In genomic region chr4:929096-929765, GRCh38 we compare ENCODE assay signal across 13 cellular contexts. TPM values are rescaled to one million over a fixed set of nuclear protein-coding genes. Genes with fewer than 3 reads are reported as not detected.
A peak's percentile ranks its signal among the peaks of the same experiment; 100 is the strongest.
DNase-seq lines count a peak whose midpoint lies in the region; ATAC-seq and TF ChIP-seq lines count a peak whose summit lies in the region.
"Had no signal": no experiment of that assay in that cellular context is flagged by ENCODE, and none has a peak within 500 bp of the region (broad histone marks: within the 10 kb centered on the region; RNA-seq: fewer than 3 reads in every experiment).

No MANE protein-coding gene starts in this region.

- H3K9me2 ChIP-seq in SU-DHL-6 (replicated peaks; ENCODE audit: insufficient read depth, low read length), result no peaks in the 10 kb centered on the region

- H3K4me3 Mint-ChIP-seq in activated naive CD4-positive, alpha-beta T cell treated with anti-CD3 and anti-CD28 coated beads, Interleukin-2, amount 50 U/mL, for 24 hours, result peak overlapping the region; percentile 33

- no peak overlapping the region for H3K4me3 ChIP-seq in SU-DHL-6 (ENCODE audit: insufficient read depth, low read length, poor library complexity, severe bottlenecking)
- no peak overlapping the region for H3K4me3 ChIP-seq in transverse colon
- H3K4me3 ChIP-seq in Peyer's patch, result no peak overlapping the region
- H3K4me3 ChIP-seq in smooth muscle cell, result no peak overlapping the region
- H3K4me3 ChIP-seq: SJCRH30 had no signal

- H3K79me2 ChIP-seq in SU-DHL-6 (ENCODE audit: insufficient read depth, low read length), result peaks cover 64% of the 10 kb centered on the region
- H3K79me2 ChIP-seq in smooth muscle cell (ENCODE audit: low read depth), result peaks cover 82% of the 10 kb centered on the region

- no peak overlapping the region for H3K27ac Mint-ChIP-seq in activated naive CD4-positive, alpha-beta T cell treated with anti-CD3 and anti-CD28 coated beads, Interleukin-2, amount 50 U/mL, for 24 hours
- H3K27ac Mint-ChIP-seq in activated naive CD4-positive, alpha-beta T cell treated with anti-CD3 and anti-CD28 coated beads, Interleukin-2, amount 50 U/mL, for 72 hours, result peak overlapping the region in 1 of 2 donors; percentile 50

- WGBS in transverse colon (ENCODE audit: low coverage in 1 of 2), 2 donors, result 57 to 87% methylated on average over 1 to 17 of the region's 17 CpGs
- WGBS in smooth muscle cell (ENCODE audit: low lambda C conversion rate), result 97% methylated on average over 17 of the region's 17 CpGs

- H3K4me1 Mint-ChIP-seq in activated naive CD4-positive, alpha-beta T cell treated with anti-CD3 and anti-CD28 coated beads, Interleukin-2, amount 50 U/mL, for 24 hours, result peaks cover 59% of the 10 kb centered on the region

- H3K4me2 ChIP-seq in SU-DHL-6 (ENCODE audit: low read depth, low read length, poor library complexity, severe bottlenecking) (peak overlapping the region; percentile 71), smooth muscle cell (no peak overlapping the region)

- no peaks in the 10 kb centered on the region for H3K9me3 ChIP-seq in SU-DHL-6 (ENCODE audit: insufficient read depth, low read length)
- no peaks in the 10 kb centered on the region for H3K9me3 ChIP-seq in transverse colon
- H3K9me3 ChIP-seq in Peyer's patch, result no peaks in the 10 kb centered on the region
- no peaks in the 10 kb centered on the region for H3K9me3 ChIP-seq in smooth muscle cell (replicated peaks; ENCODE audit: low read depth)
- H3K9me3 ChIP-seq: prostate gland, SJCRH30 had no signal

- H3K4me1 ChIP-seq in transverse colon (peaks cover 17 to 63% (median 36%) of the 10 kb centered on the region in 4 donors), Peyer's patch (peaks cover 4 to 41% (median 13%) of the 10 kb centered on the region in 4 donors), smooth muscle cell (ENCODE audit: low read depth) (peaks cover 14% of the 10 kb centered on the region)

- H3K27ac ChIP-seq in SU-DHL-6 (ENCODE audit: low read depth, low read length), result no peak overlapping the region
- H3K27ac ChIP-seq in transverse colon, result peak overlapping the region in 3 of 4 donors; percentile 92 to 95 (median 93)
- H3K27ac ChIP-seq in Peyer's patch, result no peak overlapping the region
- H3K27ac ChIP-seq in smooth muscle cell (ENCODE audit: low read depth), result no peak overlapping the region
- H3K27ac ChIP-seq: prostate gland, SJCRH30 had no signal

- in situ Hi-C loops in transverse colon (cut with MboI; ENCODE audit: low pct_ligation_motif_present in 1 of 4, low pct_unique_long_range_greater_than_20kb in 1 of 4, low sequenced_read_pairs in 3 of 4), result no loop called here

- intact Hi-C loops in transverse colon (cut with DNase I; ENCODE audit: low total_unique reads), result no loop called here

- H4K20me1 ChIP-seq in SU-DHL-6 (ENCODE audit: low read depth, low read length), result peaks cover 8% of the 10 kb centered on the region; the same call in 1 of the 2 replicates
- H4K20me1 ChIP-seq in smooth muscle cell (ENCODE audit: low read depth), result peaks cover 60% of the 10 kb centered on the region

- no peak for DNase-seq in activated naive CD4-positive, alpha-beta T cell treated with anti-CD3 and anti-CD28 coated beads, Interleukin-2, amount 50 U/mL, for 72 hours (ENCODE audit: low spot score in 2 of 2)
- peak; percentile 32 for DNase-seq in islet precursor cell
- no peak for DNase-seq in transverse colon
- no peak for DNase-seq in Peyer's patch
- no peak for DNase-seq in smooth muscle cell (lab: John Stamatoyannopoulos, UW; ENCODE audit: unreplicated experiment)
- DNase-seq: NCI-H1436, NCI-H2227 treated with DMSO at 0.1 percent for 48 hours, SJCRH30 had no signal

- no peak for TF ChIP-seq EP300 in transverse colon (IDR thresholded peaks at IDR 0.05; ENCODE audit: low read depth)

- H3K36me3 ChIP-seq in SU-DHL-6 (ENCODE audit: low read length), result no peaks in the 10 kb centered on the region
- no peaks in the 10 kb centered on the region for H3K36me3 ChIP-seq in transverse colon
- H3K36me3 ChIP-seq in Peyer's patch, result no peaks in the 10 kb centered on the region
- H3K36me3 ChIP-seq in smooth muscle cell (ENCODE audit: low read depth), result no peaks in the 10 kb centered on the region
- H3K36me3 ChIP-seq: prostate gland had no signal

- H3K27me3 ChIP-seq in SU-DHL-6 (ENCODE audit: low read length) (no peaks in the 10 kb centered on the region), transverse colon (no peaks in the 10 kb centered on the region), Peyer's patch (no peaks in the 10 kb centered on the region), smooth muscle cell (ENCODE audit: low read depth) (no peaks in the 10 kb centered on the region)
- H3K27me3 ChIP-seq: SJCRH30 had no signal

- ATAC-seq in activated naive CD4-positive, alpha-beta T cell treated with anti-CD3 and anti-CD28 coated beads, Interleukin-2, amount 50 U/mL, for 72 hours, result no peak
- no peak for ATAC-seq in GM18858 (IDR thresholded peaks at IDR 0.05; ENCODE audit: unreplicated experiment)
- ATAC-seq: left lobe of liver had no signal

- H3K9ac ChIP-seq in SU-DHL-6 (ENCODE audit: low read length) (no peak overlapping the region), smooth muscle cell (ENCODE audit: low read depth) (no peak overlapping the region)

- no peak overlapping the region for H2AFZ ChIP-seq in SU-DHL-6 (ENCODE audit: low read depth, low read length, severe bottlenecking)
- H2AFZ ChIP-seq in smooth muscle cell (ENCODE audit: low read depth), result no peak overlapping the region

- H3K9me3 Mint-ChIP-seq in activated naive CD4-positive, alpha-beta T cell treated with anti-CD3 and anti-CD28 coated beads, Interleukin-2, amount 50 U/mL, for 24 hours, result no peaks in the 10 kb centered on the region
- no peaks in the 10 kb centered on the region for H3K9me3 Mint-ChIP-seq in activated naive CD4-positive, alpha-beta T cell treated with anti-CD3 and anti-CD28 coated beads, Interleukin-2, amount 50 U/mL, for 72 hours

- no peaks in the 10 kb centered on the region for H3K27me3 Mint-ChIP-seq in activated naive CD4-positive, alpha-beta T cell treated with anti-CD3 and anti-CD28 coated beads, Interleukin-2, amount 50 U/mL, for 24 hours

- H3F3A ChIP-seq in SU-DHL-6 (ENCODE audit: insufficient read depth), result peaks cover 13% of the 10 kb centered on the region; the same call in 1 of the 2 replicates
- H3F3A ChIP-seq in smooth muscle cell (ENCODE audit: low read depth), result no peaks in the 10 kb centered on the region

- TF ChIP-seq CTCF in SU-DHL-6 (IDR thresholded peaks at IDR 0.05; ENCODE audit: insufficient read depth, low read length, poor library complexity, severe bottlenecking) (no peak), transverse colon (IDR thresholded peaks at IDR 0.05) (no peak), Peyer's patch (IDR thresholded peaks at IDR 0.05) (no peak), smooth muscle cell (IDR thresholded peaks at IDR 0.05; ENCODE audit: borderline replicate concordance, insufficient read depth, poor library complexity, severe bottlenecking) (no peak)

- TF ChIP-seq POLR2A in transverse colon (IDR thresholded peaks at IDR 0.05), result no peak
- no peak for TF ChIP-seq POLR2A in Peyer's patch (IDR thresholded peaks at IDR 0.05)

- peaks cover 3% of the 10 kb centered on the region for H3K36me3 Mint-ChIP-seq in activated naive CD4-positive, alpha-beta T cell treated with anti-CD3 and anti-CD28 coated beads, Interleukin-2, amount 50 U/mL, for 24 hours
- H3K36me3 Mint-ChIP-seq in activated naive CD4-positive, alpha-beta T cell treated with anti-CD3 and anti-CD28 coated beads, Interleukin-2, amount 50 U/mL, for 72 hours, result peaks cover 16 to 17% of the 10 kb centered on the region in 2 donors

RNA-seq across cellular contexts. Expression of gene GAK, which starts 2.9 kb away (rescaled TPM):
- total RNA-seq in activated naive CD4-positive, alpha-beta T cell treated with anti-CD3 and anti-CD28 coated beads, Interleukin-2, amount 50 U/mL, for 72 hours, result 100 to 1,000 TPM; 124 to 171 TPM
- 100 to 1,000 TPM; 230 to 882 (median 305) TPM for total RNA-seq in transverse colon
- total RNA-seq in Peyer's patch, result 100 to 1,000 TPM; 248 to 362 (median 351) TPM
- total RNA-seq in smooth muscle cell, result 57.3 and 85.4 TPM in 2 replicates
- 56.2 and 75.4 TPM in 2 replicates for polyA plus RNA-seq in smooth muscle cell

RNA-seq across cellular contexts. Expression of gene TMEM175, which starts 3.0 kb away (rescaled TPM):
- total RNA-seq in activated naive CD4-positive, alpha-beta T cell treated with anti-CD3 and anti-CD28 coated beads, Interleukin-2, amount 50 U/mL, for 72 hours, result 10 to 100 TPM; 12.1 to 13.9 TPM
- total RNA-seq in transverse colon (100 to 1,000 TPM in 1 of 4 donors, 10 to 100 TPM in 3; 44.0 to 116 (median 50.5) TPM), Peyer's patch (100 to 1,000 TPM in 1 of 4 donors, 10 to 100 TPM in 3; 46.1 to 111 (median 56.6) TPM), smooth muscle cell (20.6 and 30.4 TPM in 2 replicates)
- polyA plus RNA-seq in smooth muscle cell, result 27.6 and 35.2 TPM in 2 replicates

RNA-seq across cellular contexts. Expression of gene DGKQ, which starts 44.1 kb away (rescaled TPM):
- total RNA-seq in activated naive CD4-positive, alpha-beta T cell treated with anti-CD3 and anti-CD28 coated beads, Interleukin-2, amount 50 U/mL, for 72 hours, result 1 to 10 TPM; 7.8 to 7.9 TPM
- 100 to 1,000 TPM in 2 of 4 donors, 10 to 100 TPM in 2; 51.8 to 147 (median 86.0) TPM for total RNA-seq in transverse colon
- total RNA-seq in Peyer's patch, result 100 to 1,000 TPM in 2 of 4 donors, 10 to 100 TPM in 2; 32.2 to 119 (median 101) TPM
- 4.2 and 6.5 TPM in 2 replicates for total RNA-seq in smooth muscle cell
- 14.9 and 16.2 TPM in 2 replicates for polyA plus RNA-seq in smooth muscle cell

RNA-seq across cellular contexts. Expression of gene IDUA, which starts 57.6 kb away (rescaled TPM):
- total RNA-seq in activated naive CD4-positive, alpha-beta T cell treated with anti-CD3 and anti-CD28 coated beads, Interleukin-2, amount 50 U/mL, for 72 hours, result 10 to 100 TPM in 1 of 2 donors, 1 to 10 TPM in 1; 8.5 to 23.3 TPM
- 10 to 100 TPM; 25.9 to 78.6 (median 40.4) TPM for total RNA-seq in transverse colon
- total RNA-seq in Peyer's patch, result 100 to 1,000 TPM in 1 of 4 donors, 10 to 100 TPM in 3; 40.4 to 114 (median 71.4) TPM
- total RNA-seq in smooth muscle cell, result 6.3 and 9.6 TPM in 2 replicates
- 47.4 and 49.9 TPM in 2 replicates for polyA plus RNA-seq in smooth muscle cell

Comparison
In these comparisons a context has a peak if more than half of its experiments do, and no peak if none do; other contexts are left out.
1. H3K27ac ChIP-seq: peak in transverse colon (3 of 4); none in SU-DHL-6 (single experiment), Peyer's patch (0 of 4) and smooth muscle cell (single experiment).